Comparison of ENCODE assay signal across 8 cellular contexts in genomic region chr12:12721251-12721689, GRCh38. TPM values are rescaled to one million over a fixed set of nuclear protein-coding genes. Genes with fewer than 3 reads are reported as not detected.
A peak's percentile ranks its signal among the peaks of the same experiment; 100 is the strongest.
DNase-seq lines count a peak whose midpoint lies in the region; ATAC-seq and TF ChIP-seq lines count a peak whose summit lies in the region.

No MANE protein-coding gene starts in this region.

- H4K91ac ChIP-seq in IMR-90 (ENCODE audit: insufficient read depth, low read depth, low read length) = no peak overlapping the region

- peaks cover 24% of the 10 kb centered on the region; the same call in 1 of the 2 replicates for H4K20me1 ChIP-seq in IMR-90 (ENCODE audit: insufficient read depth, low read length)

- no peak overlapping the region for H2AFZ ChIP-seq in IMR-90 (replicated peaks; ENCODE audit: low read length, poor library complexity)

- H3K4ac ChIP-seq in IMR-90 (ENCODE audit: low read depth, low read length) = no peak overlapping the region

- TF ChIP-seq CTCF in CD4-positive, alpha-beta T cell (IDR thresholded peaks at IDR 0.05) = no peak
- TF ChIP-seq CTCF in IMR-90 (conservative IDR thresholded peaks at IDR 0.05; ENCODE audit: low read depth, low read length) (no peak), progenitor cell of endocrine pancreas (IDR thresholded peaks at IDR 0.05; ENCODE audit: unreplicated experiment) (no peak)

- H3K27ac Mint-ChIP-seq in CD4-positive, alpha-beta T cell = peak overlapping the region; percentile 95
- H3K27ac Mint-ChIP-seq in naive thymus-derived CD4-positive, alpha-beta T cell = peak overlapping the region; percentile 97 to 99 (median 98)
- no peak overlapping the region for H3K27ac Mint-ChIP-seq in progenitor cell of endocrine pancreas

- H2BK120ac ChIP-seq in IMR-90 (ENCODE audit: low read depth, low read length) = no peak overlapping the region

- H3K9me3 ChIP-seq in CD4-positive, alpha-beta T cell (ENCODE audit: control insufficient read depth, low read length) = no peaks in the 10 kb centered on the region
- H3K9me3 ChIP-seq in IMR-90 (ENCODE audit: control insufficient read depth, insufficient read depth, low read length) (no peaks in the 10 kb centered on the region), adipocyte (ENCODE audit: control insufficient read depth, low read length) (no peaks in the 10 kb centered on the region)
- H3K9me3 ChIP-seq in naive thymus-derived CD4-positive, alpha-beta T cell (ENCODE audit: control insufficient read depth in 2 of 3, low read length in 3 of 3) = no peaks in the 10 kb centered on the region

- H3K4me1 ChIP-seq in IMR-90 (ENCODE audit: control insufficient read depth, insufficient read depth, low read length) (peaks cover under 1% of the 10 kb centered on the region), adipocyte (ENCODE audit: control insufficient read depth, insufficient read depth, low read length) (peaks cover 40% of the 10 kb centered on the region)
- H3K4me1 ChIP-seq in naive thymus-derived CD4-positive, alpha-beta T cell (ENCODE audit: control insufficient read depth in 2 of 2, insufficient read depth in 2 of 2, low read length in 2 of 2) = peaks cover 11 to 22% of the 10 kb centered on the region in 2 donors

- H3K56ac ChIP-seq in IMR-90 (ENCODE audit: extremely low read depth, insufficient read depth, low read length) = no peak overlapping the region

- peak overlapping the region; percentile 80 for H3K4me2 ChIP-seq in IMR-90 (ENCODE audit: low read depth, low read length)

- TF ChIP-seq POLR2A in IMR-90 (IDR thresholded peaks at IDR 0.05; ENCODE audit: low read depth, low read length) = no peak

- H3K4me3 ChIP-seq in IMR-90 (ENCODE audit: insufficient read depth, low read depth, low read length) = no peak overlapping the region
- H3K4me3 ChIP-seq in adipocyte (ENCODE audit: low read length) = peak overlapping the region; percentile 99
- peak overlapping the region; percentile 94 for H3K4me3 ChIP-seq in naive thymus-derived CD4-positive, alpha-beta T cell (ENCODE audit: low read length)

- no peak overlapping the region for H3K9ac ChIP-seq in IMR-90 (ENCODE audit: low read depth, low read length)
- peak overlapping the region; percentile 99 for H3K9ac ChIP-seq in adipocyte (ENCODE audit: low read length)

- peak in 6 of 10 experiments; percentile 20 to 43 (median 34) for DNase-seq in CD4-positive, alpha-beta T cell
- DNase-seq in IMR-90 = no peak
- no peak for DNase-seq in adipocyte (ENCODE audit: low read depth)
- DNase-seq in naive thymus-derived CD4-positive, alpha-beta T cell = peak in 6 of 9 donors; percentile 37 to 67 (median 60)
- no peak for DNase-seq in progenitor cell of endocrine pancreas (ENCODE audit: low spot score, unreplicated experiment)
- no peak for DNase-seq in HuH-7 (ENCODE audit: low spot score)

- POLR2A ChIA-PET in CD4-positive, alpha-beta T cell (lab: Charles Lee) = interaction anchor here (0.6 to 16.3 kb wide), 15 partner anchors 8 to 372 kb away, joined by 3 to 441 read pairs (median 5); partner anchors contain the start of genes BORCS5 and CDKN1B
- POLR2A ChIA-PET in IMR-90 (lab: Charles Lee; ENCODE audit: unreplicated experiment) = no interaction called here
- POLR2A ChIA-PET in naive thymus-derived CD4-positive, alpha-beta T cell (lab: Charles Lee) = interaction anchor here (0.6 to 24.3 kb wide), 10 partner anchors 14 to 363 kb away, joined by 3 to 1179 read pairs (median 4); partner anchors contain the start of genes BORCS5, CDKN1B, CREBL2 and DUSP16

- WGBS in IMR-90 (ENCODE audit: extremely low coverage in 2 of 2, insufficient read length in 1 of 2), 2 experiments = no CpG with 5 or more reads among the region's 2 CpGs

- H4K8ac ChIP-seq in IMR-90 (ENCODE audit: low read depth in 2 of 2, low read length in 2 of 2) = no peak overlapping the region

- peaks cover 89% of the 10 kb centered on the region for H3K36me3 Mint-ChIP-seq in CD4-positive, alpha-beta T cell (ENCODE audit: low read depth)
- peaks cover 20 to 60% (median 41%) of the 10 kb centered on the region in 5 donors for H3K36me3 Mint-ChIP-seq in naive thymus-derived CD4-positive, alpha-beta T cell
- peaks cover 22% of the 10 kb centered on the region for H3K36me3 Mint-ChIP-seq in progenitor cell of endocrine pancreas (ENCODE audit: insufficient read depth)

- H2BK15ac ChIP-seq in IMR-90 (ENCODE audit: low read depth, low read length) = no peak overlapping the region

- in situ Hi-C loops in IMR-90 (cut with MboI; ENCODE audit: low sequenced_read_pairs) = loop anchor here (25.0 kb wide), 1 partner anchor 1009 kb away; no protein-coding TSS in a partner anchor

- CTCF ChIA-PET in CD4-positive, alpha-beta T cell (lab: Charles Lee) = interaction anchor here (0.8 to 4.1 kb wide), 3 partner anchors 11 to 342 kb away, joined by 3 to 15 read pairs (median 5); no protein-coding TSS in a partner anchor
- CTCF ChIA-PET in IMR-90 (lab: Yijun Ruan, JAX) = interaction anchor here (0.6 kb wide), 1 partner anchor 118 kb away, joined by 3 read pairs; no protein-coding TSS in a partner anchor
- CTCF ChIA-PET in naive thymus-derived CD4-positive, alpha-beta T cell (lab: Charles Lee) = interaction anchor here (0.5 to 4.1 kb wide), 3 partner anchors 15 to 387 kb away, joined by 3 to 27 read pairs (median 4); no protein-coding TSS in a partner anchor

- ATAC-seq in CD4-positive, alpha-beta T cell (ENCODE audit: poor library complexity) = no peak
- ATAC-seq in IMR-90 (ENCODE audit: low read depth) (no peak), HG03442 (IDR thresholded peaks at IDR 0.05; ENCODE audit: unreplicated experiment) (no peak), GM18498 (IDR thresholded peaks at IDR 0.05; ENCODE audit: unreplicated experiment) (no peak)
- no peak for ATAC-seq in naive thymus-derived CD4-positive, alpha-beta T cell

- H2BK20ac ChIP-seq in IMR-90 (ENCODE audit: low read depth, low read length) = no peak overlapping the region

- H2AK9ac ChIP-seq in IMR-90 (replicated peaks; ENCODE audit: low read depth, low read length, poor library complexity) = no peak overlapping the region

- no peaks in the 10 kb centered on the region for H3K27me3 ChIP-seq in CD4-positive, alpha-beta T cell (ENCODE audit: control insufficient read depth, insufficient read depth, low read length)
- H3K27me3 ChIP-seq in IMR-90 (ENCODE audit: control insufficient read depth, insufficient read depth, low read length) = no peaks in the 10 kb centered on the region
- H3K27me3 ChIP-seq in adipocyte (replicated peaks; ENCODE audit: control insufficient read depth, insufficient read depth, low read length) = no peaks in the 10 kb centered on the region
- H3K27me3 ChIP-seq in naive thymus-derived CD4-positive, alpha-beta T cell (ENCODE audit: control insufficient read depth in 2 of 2, insufficient read depth in 2 of 2, low read length in 2 of 2) = no peaks in the 10 kb centered on the region

- H3K79me1 ChIP-seq in IMR-90 (ENCODE audit: low read depth in 1 of 2, low read length in 2 of 2) = peaks cover 0 to 5% of the 10 kb centered on the region in 2 experiments; a peak in 3 of 4 replicates

- peak overlapping the region; percentile 99 for H3K4me3 Mint-ChIP-seq in CD4-positive, alpha-beta T cell
- peak overlapping the region; percentile 87 to 100 (median 98) for H3K4me3 Mint-ChIP-seq in naive thymus-derived CD4-positive, alpha-beta T cell
- no peak overlapping the region for H3K4me3 Mint-ChIP-seq in progenitor cell of endocrine pancreas (ENCODE audit: low read depth)

- H4K5ac ChIP-seq in IMR-90 (ENCODE audit: low read depth, low read length) = no peak overlapping the region

- BruUV-seq in IMR-90 (replicated peaks; lab: Mats Ljungman, UMichigan) = no TSS peak

- no peaks in the 10 kb centered on the region for H3K9me3 Mint-ChIP-seq in CD4-positive, alpha-beta T cell
- peaks cover 0 to 13% (median 0%) of the 10 kb centered on the region in 11 donors for H3K9me3 Mint-ChIP-seq in naive thymus-derived CD4-positive, alpha-beta T cell
- no peaks in the 10 kb centered on the region for H3K9me3 Mint-ChIP-seq in progenitor cell of endocrine pancreas (ENCODE audit: low read depth)

- no peak for TF ChIP-seq RAD21 in IMR-90 (IDR thresholded peaks at IDR 0.05; ENCODE audit: low read length)

- no peak overlapping the region for H3K18ac ChIP-seq in IMR-90 (ENCODE audit: low read depth, low read length)

- no peak overlapping the region; the same call in 1 of the 2 replicates for H3K14ac ChIP-seq in IMR-90 (replicated peaks; ENCODE audit: low read depth, low read length)

- no peaks in the 10 kb centered on the region for H3K9me1 ChIP-seq in IMR-90 (ENCODE audit: insufficient read depth, low read length)

- H2AK5ac ChIP-seq in IMR-90 (ENCODE audit: low read depth, low read length) = no peak overlapping the region

- H2BK5ac ChIP-seq in IMR-90 (ENCODE audit: low read depth, low read length, poor library complexity, severe bottlenecking) = peak overlapping the region; percentile 30

- peak overlapping the region; percentile 91 for H3K27ac ChIP-seq in CD4-positive, alpha-beta T cell (ENCODE audit: low read depth, low read length)
- peak overlapping the region; percentile 26; the same call in 1 of the 2 replicates for H3K27ac ChIP-seq in IMR-90 (ENCODE audit: insufficient read depth, low read length)
- H3K27ac ChIP-seq in naive thymus-derived CD4-positive, alpha-beta T cell (ENCODE audit: low read depth, low read length) = peak overlapping the region; percentile 99

- dilution Hi-C loops in IMR-90 (cut with HindIII; ENCODE audit: low sequenced_read_pairs, unreplicated experiment) = no loop called here

- H3K27me3 Mint-ChIP-seq in CD4-positive, alpha-beta T cell = peaks cover 8% of the 10 kb centered on the region
- H3K27me3 Mint-ChIP-seq in naive thymus-derived CD4-positive, alpha-beta T cell = peaks cover 0 to 7% (median 0%) of the 10 kb centered on the region in 5 donors
- H3K27me3 Mint-ChIP-seq in progenitor cell of endocrine pancreas = peaks cover 16% of the 10 kb centered on the region

- intact Hi-C loops in CD4-positive, alpha-beta T cell (cut with DNase I, micrococcal nuclease) = no loop called here
- intact Hi-C loops in IMR-90 (cut with micrococcal nuclease) = loop anchor here (5.0 to 10.0 kb wide), 3 partner anchors 271 to 1444 kb away; partner anchors contain the start of gene EMP1
- intact Hi-C loops in naive thymus-derived CD4-positive, alpha-beta T cell (cut with micrococcal nuclease) = loop anchor here in 1 of 2 donors (5.0 to 10.0 kb wide), 2 partner anchors 381 to 716 kb away; partner anchors contain the start of gene GSG1

- H3K36me3 ChIP-seq in IMR-90 (ENCODE audit: control insufficient read depth, insufficient read depth, low read length) (peaks cover 20% of the 10 kb centered on the region), adipocyte (ENCODE audit: control insufficient read depth, insufficient read depth, low read length, severe bottlenecking) (peaks cover 23% of the 10 kb centered on the region)
- peaks cover 16 to 36% (median 31%) of the 10 kb centered on the region in 3 experiments for H3K36me3 ChIP-seq in naive thymus-derived CD4-positive, alpha-beta T cell (ENCODE audit: control insufficient read depth in 2 of 3, insufficient read depth in 3 of 3, low read length in 3 of 3)

- H3K4me1 Mint-ChIP-seq in CD4-positive, alpha-beta T cell (ENCODE audit: low read depth) = peaks cover 44% of the 10 kb centered on the region
- H3K4me1 Mint-ChIP-seq in naive thymus-derived CD4-positive, alpha-beta T cell = peaks cover 17 to 42% (median 30%) of the 10 kb centered on the region in 7 donors
- peaks cover 25% of the 10 kb centered on the region for H3K4me1 Mint-ChIP-seq in progenitor cell of endocrine pancreas (ENCODE audit: low read depth)

- 0 out of 2 replicates have a peak overlapping the region, but pooled peaks have one; percentile 16 for H3K23ac ChIP-seq in IMR-90 (ENCODE audit: low read depth, low read length)

RNA-seq across cellular contexts. Expression of gene CDKN1B, which starts 4.1 kb away (rescaled TPM):
- total RNA-seq in CD4-positive, alpha-beta T cell = 100 to 1,000 TPM; 352 TPM
- total RNA-seq in IMR-90 (2012; rRNA removed) (17.4 and 28.1 TPM in 2 replicates), progenitor cell of endocrine pancreas (36.7 and 40.8 TPM in 2 replicates)
- polyA plus RNA-seq in IMR-90 (2012; rRNA removed) = 7.9 and 13.9 TPM in 2 replicates
- 8.7 and 9.0 TPM in 2 replicates for polyA plus RNA-seq in IMR-90 (2012; cell fraction: cytosol; rRNA removed)
- 6.1 and 9.4 TPM in 2 replicates for polyA plus RNA-seq in IMR-90 (2012; cell fraction: nucleus; rRNA removed; ENCODE audit: low replicate concordance)
- 100 to 1,000 TPM; 105 to 205 (median 191) TPM for total RNA-seq in naive thymus-derived CD4-positive, alpha-beta T cell
- polyA plus RNA-seq in naive thymus-derived CD4-positive, alpha-beta T cell = 10 to 100 TPM; 15.1 to 32.8 TPM

RNA-seq across cellular contexts. Expression of gene GPR19, which starts 25.3 kb away (rescaled TPM):
- total RNA-seq in CD4-positive, alpha-beta T cell = 1 to 10 TPM; 1.1 to 1.9 TPM
- total RNA-seq in IMR-90 (2012; rRNA removed) = 0.28 and 0.36 TPM in 2 replicates
- polyA plus RNA-seq in IMR-90 (2012; rRNA removed) = 0.12 and 0.17 TPM in 2 replicates
- polyA plus RNA-seq in IMR-90 (2012; cell fraction: cytosol; rRNA removed) = not detected in 2 replicates
- polyA plus RNA-seq in IMR-90 (2012; cell fraction: nucleus; rRNA removed; ENCODE audit: low replicate concordance) = 0.15 and 0.16 TPM in 2 replicates
- total RNA-seq in naive thymus-derived CD4-positive, alpha-beta T cell = 10 to 100 TPM in 1 of 5 experiments, 1 to 10 TPM in 3, under 1 TPM in 1; 0.69 to 10.4 (median 2.7) TPM
- under 1 TPM; 0.17 to 0.52 TPM for polyA plus RNA-seq in naive thymus-derived CD4-positive, alpha-beta T cell
- 1.2 and 2.0 TPM in 2 replicates for total RNA-seq in progenitor cell of endocrine pancreas

Comparison
In these comparisons a context has a peak if more than half of its experiments do, and no peak if none do; other contexts are left out.
1. DNase-seq: peak in CD4-positive, alpha-beta T cell (6 of 10) and naive thymus-derived CD4-positive, alpha-beta T cell (6 of 9); none in IMR-90 (single experiment), adipocyte (single experiment), progenitor cell of endocrine pancreas (single experiment) and HuH-7 (single experiment).
2. H3K27ac ChIP-seq: peak in every context shown above with its lines; median percentile 99 in naive thymus-derived CD4-positive, alpha-beta T cell; 91 in CD4-positive, alpha-beta T cell; 26 in IMR-90.